Comparison of ENCODE assay signal across 8 cellular contexts in genomic region chr1:36387141-36387949, GRCh38. TPM values are rescaled to one million over a fixed set of nuclear protein-coding genes. Genes with fewer than 3 reads are reported as not detected.
DNase-seq lines count a peak whose midpoint lies in the region; TF ChIP-seq lines count a peak whose summit lies in the region.

No MANE protein-coding gene starts in this region.

- H3K4me1 Mint-ChIP-seq in endodermal cell (peaks cover 38% of the 10 kb centered on the region), nephron progenitor cell (peaks cover 46% of the 10 kb centered on the region)

- H3K9me3 ChIP-seq in SJSA1 (replicated peaks) (no peaks in the 10 kb centered on the region), endodermal cell (ENCODE audit: control insufficient read depth, low read length) (no peaks in the 10 kb centered on the region)

- CTCF ChIA-PET in HEK293T (lab: Yijun Ruan, JAX), result interaction anchor here (0.6 to 1.3 kb wide), 3 partner anchors 12 to 618 kb away, joined by 3 to 5 read pairs (median 5); partner anchors contain the start of gene CLSPN

- H3K4me1 ChIP-seq in SJSA1 (replicated peaks) (peaks cover 28% of the 10 kb centered on the region), endodermal cell (ENCODE audit: control insufficient read depth, insufficient read depth, low read length) (peaks cover 15% of the 10 kb centered on the region)

- H3K27me3 ChIP-seq in SJSA1 (replicated peaks) (no peaks in the 10 kb centered on the region), endodermal cell (ENCODE audit: control insufficient read depth, insufficient read depth, low read length, poor library complexity, severe bottlenecking) (no peaks in the 10 kb centered on the region)

- WGBS in endodermal cell (ENCODE audit: insufficient coverage in 1 of 2, insufficient read length in 1 of 2), 2 experiments, result 45 to 48% methylated on average over 3 to 10 of the region's 10 CpGs

- peak overlapping the region; percentile 99 for H3K27ac ChIP-seq in SJSA1
- peak overlapping the region; percentile 99 for H3K27ac ChIP-seq in endodermal cell (ENCODE audit: low read depth, low read length)

- intact Hi-C loops in posterior vena cava (cut with DNase I), result no loop called here

- H3K4me3 ChIP-seq in SJSA1 (peak overlapping the region; percentile 81), endodermal cell (ENCODE audit: low read length) (peak overlapping the region; percentile 94)

- H3K9me3 Mint-ChIP-seq in endodermal cell, result no peaks in the 10 kb centered on the region
- H3K9me3 Mint-ChIP-seq in nephron progenitor cell, result no peaks in the 10 kb centered on the region

- H3K4me3 Mint-ChIP-seq in endodermal cell (peak overlapping the region; percentile 89), nephron progenitor cell (peak overlapping the region; percentile 43)

- H3K36me3 Mint-ChIP-seq in endodermal cell (ENCODE audit: low read depth) (peaks cover 24% of the 10 kb centered on the region), nephron progenitor cell (ENCODE audit: low read depth) (peaks cover 9% of the 10 kb centered on the region)

- peak overlapping the region; percentile 100 for H3K27ac Mint-ChIP-seq in endodermal cell
- H3K27ac Mint-ChIP-seq in nephron progenitor cell, result peak overlapping the region; percentile 85

- POLR2A ChIA-PET in HEK293T (lab: Yijun Ruan, JAX), result interaction anchor here (0.7 to 3.9 kb wide), 19 partner anchors 11 to 255 kb away, joined by 3 to 147 read pairs (median 4); partner anchors contain the start of genes LSM10, MRPS15, OSCP1 and THRAP3

- peak overlapping the region; percentile 99 for H3K9ac ChIP-seq in endodermal cell (ENCODE audit: extremely low read depth, low read length, poor library complexity, severe bottlenecking)

- DNase-seq in DMS 273 (lab: John Stamatoyannopoulos, UW; ENCODE audit: unreplicated experiment), result peak; percentile 55
- no peak for DNase-seq in DMS 273 treated with DMSO at 0.1 percent for 48 hours (lab: John Stamatoyannopoulos, UW)
- DNase-seq in SJSA1 (ENCODE audit: low read depth in 1 of 2, low spot score in 2 of 2), result peak; percentile 57 to 76
- peak; percentile 86 for DNase-seq in endodermal cell
- DNase-seq in nephron progenitor cell, result no peak
- DNase-seq in HEK293T (ENCODE audit: extremely low spot score), result no peak
- no peak for DNase-seq in NCI-H526 treated with DMSO at 0.1 percent for 48 hours (lab: John Stamatoyannopoulos, UW)
- no peak for DNase-seq in posterior vena cava (ENCODE audit: low spot score)

- H3K27me3 Mint-ChIP-seq in endodermal cell (ENCODE audit: insufficient read depth) (no peaks in the 10 kb centered on the region), nephron progenitor cell (ENCODE audit: low read depth, poor library complexity) (no peaks in the 10 kb centered on the region)

- TF ChIP-seq CTCF in endodermal cell (conservative IDR thresholded peaks at IDR 0.05) (no peak), nephron progenitor cell (IDR thresholded peaks at IDR 0.05) (no peak)

- H3K36me3 ChIP-seq in SJSA1 (peaks cover 33% of the 10 kb centered on the region), endodermal cell (ENCODE audit: control insufficient read depth, insufficient read depth, low read length) (peaks cover 30% of the 10 kb centered on the region)

TF ChIP-seq in HEK293T, 16 proteins besides CTCF, POLR2A, EP300 and RAD21:
- no peak for TF ChIP-seq NFRKB (IDR thresholded peaks at IDR 0.05)
- TF ChIP-seq L3MBTL2 (conservative IDR thresholded peaks at IDR 0.05), result no peak
- TF ChIP-seq ZNF384 (IDR thresholded peaks at IDR 0.05), result no peak
- no peak for TF ChIP-seq TARDBP (IDR thresholded peaks at IDR 0.05)
- no peak for TF ChIP-seq PKNOX1 (IDR thresholded peaks at IDR 0.05)
- TF ChIP-seq ARNT (IDR thresholded peaks at IDR 0.05), result no peak
- TF ChIP-seq LEF1 (IDR thresholded peaks at IDR 0.05; ENCODE audit: borderline replicate concordance), result no peak
- TF ChIP-seq CTBP1 (IDR thresholded peaks at IDR 0.05; ENCODE audit: borderline replicate concordance), result no peak
- TF ChIP-seq FOXK2 (IDR thresholded peaks at IDR 0.05), result no peak
- no peak for TF ChIP-seq FOXA1 (IDR thresholded peaks at IDR 0.05)
TF ChIP-seq in HEK293T: peak in this region for 0.

RNA-seq across cellular contexts. Expression of gene STK40, which starts 1.6 kb away (rescaled TPM):
- 16.1 and 29.2 TPM in 2 replicates for total RNA-seq in SJSA1 (2014; rRNA removed; shearing (Covaris generic))
- total RNA-seq in endodermal cell (10 to 100 TPM; 19.4 to 32.4 TPM), posterior vena cava (10 to 100 TPM; 68.5 to 94.8 TPM)
- 39.4 TPM for polyA plus RNA-seq in endodermal cell (2013, experiment 1 of 2)
- polyA plus RNA-seq in endodermal cell (2013, experiment 2 of 2), result 38.5 TPM

RNA-seq across cellular contexts. Expression of gene LSM10, which starts 10.4 kb away (rescaled TPM):
- 3.4 and 6.4 TPM in 2 replicates for total RNA-seq in SJSA1 (2014; rRNA removed; shearing (Covaris generic))
- total RNA-seq in endodermal cell (10 to 100 TPM; 37.5 to 45.6 TPM), posterior vena cava (10 to 100 TPM; 30.7 to 34.8 TPM)
- 31.2 TPM for polyA plus RNA-seq in endodermal cell (2013, experiment 1 of 2)
- 32.0 TPM for polyA plus RNA-seq in endodermal cell (2013, experiment 2 of 2)

Comparison
In these comparisons a context has a peak if more than half of its experiments do, and no peak if none do; other contexts are left out.
1. DNase-seq: peak in DMS 273 (single experiment), SJSA1 (2 of 2) and endodermal cell (single experiment); none in DMS 273 treated with DMSO at 0.1 percent for 48 hours (single experiment), nephron progenitor cell (single experiment), HEK293T (single experiment), NCI-H526 treated with DMSO at 0.1 percent for 48 hours (single experiment) and posterior vena cava (single experiment).